ENCODE assay signal across 1 cellular context in the genomic region with DNA sequence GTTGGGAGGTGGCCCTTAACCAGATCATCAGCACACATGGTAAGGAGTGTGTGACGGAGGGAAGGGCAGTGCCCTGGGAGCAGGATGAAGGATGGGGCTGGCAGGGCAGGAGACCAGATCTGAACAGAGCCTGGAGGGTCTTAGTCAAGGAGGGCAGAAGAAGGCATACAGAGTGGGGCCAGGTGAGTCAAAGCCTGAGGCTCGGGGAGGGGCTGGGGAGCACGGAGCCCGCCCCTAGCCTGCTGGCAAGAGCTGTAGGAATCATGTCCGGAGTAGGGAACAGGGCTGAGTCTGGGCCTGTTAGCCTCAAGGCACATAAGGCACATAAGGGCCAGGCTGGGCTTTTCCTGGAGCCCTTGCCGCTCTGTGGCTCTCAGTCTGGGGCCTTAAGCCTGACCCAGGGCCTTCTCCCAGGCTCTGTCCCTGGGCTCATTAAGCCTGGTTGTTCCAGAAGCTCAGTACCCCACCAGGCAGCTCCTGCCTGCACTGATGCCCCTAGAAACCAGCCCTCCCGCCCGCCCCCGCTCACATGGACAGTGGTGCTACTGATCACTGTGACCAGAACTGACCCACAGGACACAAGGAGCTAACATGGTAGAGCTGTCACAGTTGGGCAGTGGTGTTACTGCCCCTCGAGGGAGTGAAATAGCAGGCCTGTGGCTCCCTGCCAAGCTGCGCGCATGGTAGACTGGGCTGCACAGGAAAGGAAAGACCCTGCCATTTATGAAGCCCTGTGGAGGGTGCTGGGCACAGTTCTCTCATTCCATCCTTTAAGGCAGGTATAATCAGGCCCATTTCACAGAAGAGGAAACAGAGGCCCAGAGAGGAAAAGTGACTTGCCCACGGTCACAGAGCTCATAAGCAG.
TF ChIP-seq lines count a peak whose summit lies in the region.

No MANE protein-coding gene starts in this region.

TF ChIP-seq in GM23338, 12 proteins besides CTCF, POLR2A, EP300 and RAD21 (continued from another document):
- no peak for TF ChIP-seq ETS1 (IDR thresholded peaks at IDR 0.05)
